27 cellular contexts compared by ENCODE assay signal in the genomic region with DNA sequence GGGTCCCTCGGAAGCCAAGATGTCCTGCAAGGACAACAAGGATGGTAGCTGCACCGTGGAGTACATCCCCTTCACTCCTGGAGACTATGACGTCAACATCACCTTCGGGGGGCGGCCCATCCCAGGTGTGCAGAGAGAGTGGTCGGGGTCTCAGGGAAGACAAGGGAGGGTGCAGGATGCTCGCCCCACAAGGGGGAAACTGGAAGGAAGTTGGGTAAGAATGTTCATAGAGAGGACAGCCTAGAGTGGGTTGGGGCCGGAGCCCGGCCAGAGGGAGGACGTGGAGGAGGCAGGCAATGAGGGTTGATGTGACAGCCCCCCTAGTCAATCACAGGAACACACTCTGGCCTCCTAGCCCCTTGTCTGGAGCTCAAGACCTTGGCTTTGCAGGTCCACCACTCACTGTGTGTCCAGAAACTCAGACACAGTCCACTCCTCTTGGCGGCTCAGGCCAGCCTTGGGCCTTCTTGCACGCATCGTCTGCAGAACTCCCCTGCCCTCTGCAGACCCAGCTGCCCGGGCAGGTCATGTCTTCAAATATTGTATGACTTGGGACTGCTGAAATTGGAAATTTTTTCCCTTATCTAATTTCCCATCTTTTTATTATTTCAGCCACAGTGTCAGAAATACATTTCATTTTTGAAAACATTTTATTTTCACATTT.
"Had no signal": no experiment of that assay in that cellular context is flagged by ENCODE, and none has a peak within 500 bp of the region (broad histone marks: within the 10 kb centered on the region; RNA-seq: fewer than 3 reads in every experiment).

No MANE protein-coding gene starts in this region.

- FAIRE-seq: keratinocyte, pancreas had no signal

- H3K9me3 ChIP-seq: left lung, lower lobe of right lung, pancreas, right atrium auricular region, sigmoid colon, testis, thyroid gland, transverse colon, upper lobe of left lung, vagina had no signal

- H3K4me3 ChIP-seq: left lung, lower lobe of right lung, pancreas, right atrium auricular region, sigmoid colon, smooth muscle cell, testis, thyroid gland, transverse colon, upper lobe of left lung, vagina had no signal

- H3K4me1 ChIP-seq: left lung, lower lobe of right lung, pancreas, right atrium auricular region, testis, thyroid gland, transverse colon, upper lobe of left lung, vagina had no signal

- H3K36me3 ChIP-seq: left lung, lower lobe of right lung, pancreas, thyroid gland, transverse colon, upper lobe of left lung had no signal

- DNase-seq: head of caudate nucleus; hippocampal formation; left colon; lower lobe of right lung; mammary epithelial cell; mesenchymal stem cell; naive B cell; natural killer cell; nucleus accumbens; sigmoid colon; stimulated activated CD4-positive, alpha-beta T cell treated with anti-CD3 and anti-CD28 coated beads, Interleukin-1b, Interleukin-23, amount 100 ng/mL, for 48 hours; stimulated activated CD4-positive, alpha-beta T cell treated with anti-CD3 and anti-CD28 coated beads, Interleukin-2, amount 100 ng/mL, for 48 hours; stimulated activated CD4-positive, alpha-beta T cell treated with anti-CD3 and anti-CD28 coated beads, Interleukin-4, amount 100 ng/mL, for 4 hours; stimulated activated CD8-positive, alpha-beta memory T cell treated with anti-CD3 and anti-CD28 coated beads, Interleukin-4, amount 100 ng/mL, for 48 hours; stimulated activated naive CD4-positive, alpha-beta T cell treated with Interleukin-2 at 50 U/mL for 16 hours; stimulated activated naive CD8-positive, alpha-beta T cell treated with anti-CD3 and anti-CD28 coated beads, Interleukin-15, amount 100 ng/mL, for 72 hours; testis; thyroid gland; transverse colon had no signal

- H3K4me2 ChIP-seq: smooth muscle cell had no signal

- ATAC-seq: left colon; left lung; lower lobe of right lung; natural killer cell; pancreas; stimulated activated memory B cell treated with anti-CD40 and anti-IgM and Interleukin-4, amounts not matched to agents 10 μg/mL and 1 μg/mL and 100 μg/mL, for 72 hours; stimulated activated naive CD8-positive, alpha-beta T cell treated with anti-CD3 and anti-CD28 coated beads, Interleukin-15, amount 100 ng/mL, for 72 hours had no signal

- H3K27ac ChIP-seq: left lung, lower lobe of right lung, pancreas, right atrium auricular region, testis, thyroid gland, transverse colon, upper lobe of left lung, vagina had no signal

- H3K27me3 ChIP-seq: left lung, pancreas, right atrium auricular region, sigmoid colon, testis, thyroid gland, transverse colon, upper lobe of left lung, vagina had no signal
